ENCODE assay signal across 18 cellular contexts in the genomic region with DNA sequence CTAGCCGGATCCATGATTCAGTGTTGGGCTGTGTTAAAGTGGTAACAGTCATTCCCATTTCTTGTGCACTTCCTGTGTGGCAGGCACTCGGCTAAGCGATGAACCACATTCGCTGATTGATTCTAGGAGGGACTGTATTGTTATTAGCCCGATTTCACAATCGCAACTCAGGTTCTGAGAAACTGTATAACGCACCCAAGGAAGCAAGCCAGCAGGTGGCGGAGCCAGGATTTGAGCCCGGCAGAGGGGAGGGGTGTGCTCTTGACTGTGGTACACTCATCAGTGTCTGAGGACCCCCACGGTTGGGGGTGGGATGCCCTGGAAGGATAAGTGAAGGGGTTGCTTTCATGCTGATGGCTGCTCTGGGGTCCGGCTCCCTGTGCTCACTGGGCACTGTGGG.
"Had no signal": no experiment of that assay in that cellular context is flagged by ENCODE, and none has a peak within 500 bp of the region (broad histone marks: within the 10 kb centered on the region; RNA-seq: fewer than 3 reads in every experiment).

No MANE protein-coding gene starts in this region.

- H3K9me3 Mint-ChIP-seq: activated CD4-positive, alpha-beta memory T cell treated with anti-CD3 and anti-CD28 coated beads for 36 hours; activated naive CD8-positive, alpha-beta T cell treated with anti-CD3 and anti-CD28 coated beads, Interleukin-2, amount 50 U/mL, for 24 hours; central memory CD8-positive, alpha-beta T cell; endodermal cell; nephron progenitor cell had no signal

- H3K27me3 Mint-ChIP-seq: activated CD4-positive, alpha-beta memory T cell treated with anti-CD3 and anti-CD28 coated beads for 36 hours; activated naive CD8-positive, alpha-beta T cell treated with anti-CD3 and anti-CD28 coated beads, Interleukin-2, amount 50 U/mL, for 24 hours; central memory CD8-positive, alpha-beta T cell had no signal

- DNase-seq: activated CD4-positive, alpha-beta memory T cell treated with anti-CD3 and anti-CD28 coated beads for 36 hours; activated CD4-positive, alpha-beta T cell treated with anti-CD3 and anti-CD28 coated beads for 1 hour; activated naive CD4-positive, alpha-beta T cell; activated naive CD8-positive, alpha-beta T cell treated with anti-CD3 and anti-CD28 coated beads, Interleukin-2, amount 50 U/mL, for 24 hours; endodermal cell; foreskin fibroblast; heart left ventricle; left lung; mesenchymal stem cell; nephron progenitor cell; stimulated activated CD4-positive, alpha-beta T cell treated with anti-CD3 and anti-CD28 coated beads, Interleukin-12 subunit alpha, Interleukin-12 subunit beta, amount 100 ng/mL, for 4 hours; stimulated activated CD4-positive, alpha-beta T cell treated with anti-CD3 and anti-CD28 coated beads, Interleukin-4, amount 100 ng/mL, for 1 hour; stimulated activated CD8-positive, alpha-beta memory T cell treated with anti-CD3 and anti-CD28 coated beads, Interleukin-4, amount 100 ng/mL, for 48 hours; stimulated activated naive CD8-positive, alpha-beta T cell treated with anti-CD3 and anti-CD28 coated beads, Interleukin-15, Interleukin-2, amounts not matched to agents 100 U/mL and 50 U/mL, for 24 hours; testis; upper lobe of right lung had no signal

- H3K27ac ChIP-seq: esophagus muscularis mucosa, heart left ventricle, left lung, testis, upper lobe of right lung had no signal

- H3K4me1 Mint-ChIP-seq: activated naive CD8-positive, alpha-beta T cell treated with anti-CD3 and anti-CD28 coated beads, Interleukin-2, amount 50 U/mL, for 24 hours; central memory CD8-positive, alpha-beta T cell had no signal

- ATAC-seq: activated naive CD8-positive, alpha-beta T cell treated with anti-CD3 and anti-CD28 coated beads, Interleukin-2, amount 50 U/mL, for 24 hours; heart left ventricle; left lung; stimulated activated naive CD8-positive, alpha-beta T cell treated with anti-CD3 and anti-CD28 coated beads, Interleukin-15, Interleukin-2, amounts not matched to agents 100 U/mL and 50 U/mL, for 24 hours; upper lobe of right lung had no signal

- H3K4me3 Mint-ChIP-seq: activated CD4-positive, alpha-beta memory T cell treated with anti-CD3 and anti-CD28 coated beads for 36 hours; activated naive CD8-positive, alpha-beta T cell treated with anti-CD3 and anti-CD28 coated beads, Interleukin-2, amount 50 U/mL, for 24 hours; central memory CD8-positive, alpha-beta T cell; endodermal cell; nephron progenitor cell had no signal

- H3K27ac Mint-ChIP-seq: activated CD4-positive, alpha-beta memory T cell treated with anti-CD3 and anti-CD28 coated beads for 36 hours; activated naive CD8-positive, alpha-beta T cell treated with anti-CD3 and anti-CD28 coated beads, Interleukin-2, amount 50 U/mL, for 24 hours; endodermal cell had no signal
